ENCODE assay signal across 8 cellular contexts in genomic region chr6:118934461-118935330, GRCh38. TPM values are rescaled to one million over a fixed set of nuclear protein-coding genes. Genes with fewer than 3 reads are reported as not detected.
DNase-seq lines count a peak whose midpoint lies in the region; ATAC-seq and TF ChIP-seq lines count a peak whose summit lies in the region.

Gene MCM9, minus strand, starts transcription at chr6:118935159. Its CDS starts 3,436 bp downstream, at chr6:118931723.

- TF ChIP-seq RAD21 in SK-N-SH (IDR thresholded peaks at IDR 0.05; ENCODE audit: low read length), result no peak

- H3K9me2 ChIP-seq in SK-N-SH, result no peaks in the 10 kb centered on the region

- peak within 1 kb of the TSS; percentile 100 for H2AFZ ChIP-seq in SK-N-SH (ENCODE audit: low read depth)

- no peaks in the 10 kb centered on the region for H4K20me1 ChIP-seq in SK-N-SH (ENCODE audit: insufficient read depth)

- ATAC-seq in omental fat pad (ENCODE audit: low FRiP score), result peak; percentile 99

- peak; percentile 97 for DNase-seq in GM06990 (ENCODE audit: extremely low read depth, insufficient read length)
- peak; percentile 24 for DNase-seq in HFF-Myc (ENCODE audit: extremely low read depth, low read depth)
- DNase-seq in MV-4-11 (lab: John Stamatoyannopoulos, UW), result peak; percentile 86
- DNase-seq in SK-N-SH, result peak; percentile 96
- peak; percentile 87 for DNase-seq in activated naive CD4-positive, alpha-beta T cell treated with anti-CD3 and anti-CD28 coated beads, Interleukin-2, amount 50 U/mL, for 16 hours
- DNase-seq in glomerular endothelial cell (ENCODE audit: extremely low read depth, low read depth, low spot score), result peak; percentile 34
- peak; percentile 62 for DNase-seq in omental fat pad (ENCODE audit: low spot score)

- H3K36me3 ChIP-seq in GM06990 (ENCODE audit: control insufficient read depth, insufficient read depth, low read length) (no peaks in the 10 kb centered on the region), SK-N-SH (replicated peaks in 1 of 2; ENCODE audit: control insufficient read depth in 1 of 2, insufficient read depth in 2 of 2, low read length in 1 of 2) (peaks cover 0 to 17% of the 10 kb centered on the region in 2 experiments)

- no peaks in the 10 kb centered on the region for H3K9me3 ChIP-seq in SK-N-SH

- no peak for TF ChIP-seq EP300 in SK-N-SH (IDR thresholded peaks at IDR 0.05; ENCODE audit: borderline replicate concordance in 1 of 2, low read depth in 1 of 2, low read length in 1 of 2)

- H3K27ac ChIP-seq in SK-N-SH (ENCODE audit: low read depth in 2 of 2, low read length in 1 of 2) (peak within 1 kb of the TSS; percentile 90), temporal lobe (ENCODE audit: low read depth, low read length) (peak within 1 kb of the TSS; percentile 91)

- peak within 1 kb of the TSS; percentile 98 for H3K4me2 ChIP-seq in SK-N-SH

- POLR2A ChIA-PET in SK-N-SH (lab: Yijun Ruan, JAX), result interaction anchor here (1.6 kb wide), 1 partner anchor 40 kb away, joined by 8 read pairs; the partner anchor contains the start of gene ASF1A

- no peaks in the 10 kb centered on the region; the same call in none of the 2 replicates for H3K79me2 ChIP-seq in SK-N-SH (ENCODE audit: insufficient read depth)

- peaks cover 0 to 3% of the 10 kb centered on the region in 2 experiments; a peak in 1 of 4 replicates for H3K4me1 ChIP-seq in SK-N-SH (ENCODE audit: control insufficient read depth in 1 of 2, insufficient read depth in 2 of 2, low read depth in 1 of 2, low read length in 1 of 2)

- H3K9ac ChIP-seq in SK-N-SH, result peak within 1 kb of the TSS; percentile 87

- TF ChIP-seq CTCF in GM06990 (IDR thresholded peaks at IDR 0.05; ENCODE audit: insufficient read depth, low read length, poor library complexity, severe bottlenecking) (no peak), HFF-Myc (IDR thresholded peaks at IDR 0.05; ENCODE audit: low read depth, low read length, missing control alignments) (no peak), SK-N-SH (IDR thresholded peaks at IDR 0.05) (no peak), omental fat pad (IDR thresholded peaks at IDR 0.05) (no peak)

- 2% methylated on average over 30 of the region's 95 CpGs for WGBS in SK-N-SH (ENCODE audit: low lambda C conversion rate)

- CTCF ChIA-PET in SK-N-SH (lab: Yijun Ruan, JAX), result interaction anchor here (0.6 to 1.0 kb wide), 5 partner anchors 134 to 947 kb away, joined by 3 to 4 read pairs (median 3); no protein-coding TSS in a partner anchor

- H3K27me3 ChIP-seq in GM06990 (replicated peaks; ENCODE audit: control insufficient read depth, insufficient read depth, low read length) (no peaks in the 10 kb centered on the region), SK-N-SH (ENCODE audit: insufficient read depth) (no peaks in the 10 kb centered on the region)

- H3F3A ChIP-seq in SK-N-SH (replicated peaks; ENCODE audit: insufficient read depth), result peaks cover 11% of the 10 kb centered on the region

- H3K4me3 ChIP-seq in GM06990 (replicated peaks; ENCODE audit: low read depth, low read length) (peak within 1 kb of the TSS; percentile 89), HFF-Myc (replicated peaks; ENCODE audit: low read depth, low read length) (peak within 1 kb of the TSS; percentile 90), SK-N-SH (ENCODE audit: low read depth in 2 of 2, low read length in 1 of 2) (peak within 1 kb of the TSS; percentile 94 to 100)

TF ChIP-seq in SK-N-SH, 30 proteins besides CTCF, POLR2A, EP300 and RAD21:
- TF ChIP-seq USF2 (IDR thresholded peaks at IDR 0.05; ENCODE audit: borderline replicate concordance, low read depth, low read length) (no peak), YY1 (IDR thresholded peaks at IDR 0.05; ENCODE audit: low read depth) (no peak), GABPA (IDR thresholded peaks at IDR 0.05; ENCODE audit: low read depth) (0 out of 2 replicates have a peak, but pooled peaks have one; percentile 31), NFIC (IDR thresholded peaks at IDR 0.05; ENCODE audit: borderline replicate concordance) (no peak), RXRA (IDR thresholded peaks at IDR 0.05; ENCODE audit: borderline replicate concordance, low read depth) (no peak), SIN3A (IDR thresholded peaks at IDR 0.05; ENCODE audit: borderline replicate concordance, low read depth, low read length) (no peak), MEF2A (IDR thresholded peaks at IDR 0.05; ENCODE audit: borderline replicate concordance, low read depth) (no peak), MXI1 (IDR thresholded peaks at IDR 0.05; ENCODE audit: low read depth, low read length) (no peak; the same call in 1 of the 2 replicates), SMC3 (IDR thresholded peaks at IDR 0.05; ENCODE audit: low read depth, low read length) (no peak), NRF1 (IDR thresholded peaks at IDR 0.05; ENCODE audit: low read depth, low read length) (peak; percentile 59)
- TF ChIP-seq, protein P1, sequence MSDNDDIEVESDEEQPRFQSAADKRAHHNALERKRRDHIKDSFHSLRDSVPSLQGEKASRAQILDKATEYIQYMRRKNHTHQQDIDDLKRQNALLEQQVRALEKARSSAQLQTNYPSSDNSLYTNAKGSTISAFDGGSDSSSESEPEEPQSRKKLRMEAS (IDR thresholded peaks at IDR 0.05; ENCODE audit: low read depth), result peak; percentile 61
TF ChIP-seq in SK-N-SH: peak in this region for 3.

RNA-seq across cellular contexts. Expression of gene MCM9, which starts in this region (rescaled TPM):
- 1.7 and 2.9 TPM in 2 replicates for polyA plus RNA-seq in SK-N-SH (2012; rRNA removed)
- polyA plus RNA-seq in SK-N-SH (2012; cell fraction: cytosol; rRNA removed), result 2.3 and 2.4 TPM in 2 replicates
- polyA plus RNA-seq in SK-N-SH (2012; cell fraction: nucleus; rRNA removed), result 5.2 and 8.3 TPM in 2 replicates
- total RNA-seq in glomerular endothelial cell (9.2 and 12.8 TPM in 2 replicates), omental fat pad (10 to 100 TPM; 12.2 to 25.9 (median 14.3) TPM), temporal lobe (6.4 TPM)

Comparison
In these comparisons a context has a peak if more than half of its experiments do, and no peak if none do; other contexts are left out.
1. Peak in every context shown above with its lines: DNase-seq, ATAC-seq, H3K4me3 ChIP-seq and H3K27ac ChIP-seq.
2. DNase-seq: peak in every context shown above with its lines; median percentile 97 in GM06990; 96 in SK-N-SH; 87 in activated naive CD4-positive, alpha-beta T cell treated with anti-CD3 and anti-CD28 coated beads, Interleukin-2, amount 50 U/mL, for 16 hours; 86 in MV-4-11; 62 in omental fat pad; 34 in glomerular endothelial cell; 24 in HFF-Myc.